8 cellular contexts compared by ENCODE assay signal in the genomic region with DNA sequence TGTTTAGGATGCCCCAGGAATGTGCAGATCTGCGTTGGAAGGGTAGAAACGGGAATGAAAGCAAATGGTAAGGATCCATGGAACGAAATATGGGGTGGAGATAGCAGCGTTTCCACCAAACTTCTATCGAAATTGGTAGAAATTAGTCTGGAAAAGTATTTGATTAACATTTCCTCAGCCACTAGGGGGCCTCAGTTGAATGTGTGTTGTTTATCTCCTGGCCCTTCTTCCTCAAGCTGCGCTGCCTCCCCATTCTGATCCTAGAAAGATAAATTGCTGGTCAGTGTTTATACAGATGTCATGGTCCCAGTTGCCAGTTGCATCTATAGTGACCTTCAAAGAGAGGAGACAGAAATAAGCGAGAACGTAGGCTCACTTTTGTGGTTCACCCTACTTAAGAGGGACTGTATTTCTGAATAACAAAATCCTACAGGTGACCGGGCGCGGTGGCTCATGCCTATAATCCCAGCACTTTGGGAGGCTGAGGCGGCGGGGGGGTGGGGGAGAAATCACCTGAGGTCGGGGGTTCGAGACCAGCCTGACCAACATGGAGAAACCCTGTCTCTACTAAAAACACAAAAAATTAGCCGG.
DNase-seq lines count a peak whose midpoint lies in the region; ATAC-seq and TF ChIP-seq lines count a peak whose summit lies in the region.

No MANE protein-coding gene starts in this region.

- H3K4me1 Mint-ChIP-seq in endothelial cell (ENCODE audit: unreplicated experiment), result no peaks in the 10 kb centered on the region
- no peaks in the 10 kb centered on the region for H3K4me1 Mint-ChIP-seq in activated CD8-positive, alpha-beta memory T cell treated with anti-CD3 and anti-CD28 coated beads, Interleukin-2, amount 10 ng/mL, durations not matched to agents 7 days and 5 days

- no peaks in the 10 kb centered on the region for H3K9me3 Mint-ChIP-seq in endothelial cell (ENCODE audit: unreplicated experiment)
- peaks cover 1% of the 10 kb centered on the region for H3K9me3 Mint-ChIP-seq in activated CD8-positive, alpha-beta memory T cell treated with anti-CD3 and anti-CD28 coated beads, Interleukin-2, amount 10 ng/mL, durations not matched to agents 7 days and 5 days (ENCODE audit: low read depth)

- peak; percentile 28 for DNase-seq in COLO668 (lab: John Stamatoyannopoulos, UW; ENCODE audit: unreplicated experiment)
- peak; percentile 7 for DNase-seq in HEK293T (ENCODE audit: extremely low spot score)
- peak; percentile 21 for DNase-seq in NOMO-1 treated with DMSO at 0.1 percent for 48 hours (lab: John Stamatoyannopoulos, UW; ENCODE audit: unreplicated experiment)
- no peak for DNase-seq in endothelial cell (ENCODE audit: low spot score)
- DNase-seq in retinal pigment epithelial cell (ENCODE audit: low read depth), result no peak
- DNase-seq in activated CD8-positive, alpha-beta memory T cell treated with anti-CD3 and anti-CD28 coated beads, Interleukin-2, amount 10 ng/mL, durations not matched to agents 7 days and 5 days, result no peak
- DNase-seq in activated CD8-positive, alpha-beta memory T cell treated with anti-CD3 and anti-CD28 coated beads, Interleukin-2, amount 50 U/mL, for 4 hours, result no peak

- no peaks in the 10 kb centered on the region for H3K27me3 Mint-ChIP-seq in endothelial cell (ENCODE audit: unreplicated experiment)
- H3K27me3 Mint-ChIP-seq in activated CD8-positive, alpha-beta memory T cell treated with anti-CD3 and anti-CD28 coated beads, Interleukin-2, amount 10 ng/mL, durations not matched to agents 7 days and 5 days, result no peaks in the 10 kb centered on the region

- TF ChIP-seq CTCF in endothelial cell (IDR thresholded peaks at IDR 0.05; ENCODE audit: unreplicated experiment), result peak; percentile 59
- peak; percentile 58 for TF ChIP-seq CTCF in retinal pigment epithelial cell (conservative IDR thresholded peaks at IDR 0.05; ENCODE audit: low read depth, low read length)

- CTCF ChIA-PET in HEK293T (lab: Yijun Ruan, JAX), result no interaction called here
- CTCF ChIA-PET in activated CD8-positive, alpha-beta memory T cell treated with anti-CD3 and anti-CD28 coated beads, Interleukin-2, amount 10 ng/mL, durations not matched to agents 7 days and 5 days (lab: Charles Lee), result no interaction called here

- no peak overlapping the region for H3K27ac Mint-ChIP-seq in endothelial cell (ENCODE audit: unreplicated experiment)
- H3K27ac Mint-ChIP-seq in activated CD8-positive, alpha-beta memory T cell treated with anti-CD3 and anti-CD28 coated beads, Interleukin-2, amount 10 ng/mL, durations not matched to agents 7 days and 5 days, result no peak overlapping the region

- no peak for ATAC-seq in activated CD8-positive, alpha-beta memory T cell treated with anti-CD3 and anti-CD28 coated beads, Interleukin-2, amount 10 ng/mL, durations not matched to agents 7 days and 5 days
- ATAC-seq in HG02763 (IDR thresholded peaks at IDR 0.05; ENCODE audit: unreplicated experiment), result no peak

- no peak overlapping the region for H3K4me3 ChIP-seq in retinal pigment epithelial cell (ENCODE audit: low read length)

- no peak overlapping the region for H3K4me3 Mint-ChIP-seq in endothelial cell (ENCODE audit: unreplicated experiment)
- no peak overlapping the region for H3K4me3 Mint-ChIP-seq in activated CD8-positive, alpha-beta memory T cell treated with anti-CD3 and anti-CD28 coated beads, Interleukin-2, amount 10 ng/mL, durations not matched to agents 7 days and 5 days

- no peaks in the 10 kb centered on the region for H3K36me3 Mint-ChIP-seq in endothelial cell (ENCODE audit: low read depth, unreplicated experiment)
- H3K36me3 Mint-ChIP-seq in activated CD8-positive, alpha-beta memory T cell treated with anti-CD3 and anti-CD28 coated beads, Interleukin-2, amount 10 ng/mL, durations not matched to agents 7 days and 5 days, result no peaks in the 10 kb centered on the region

- POLR2A ChIA-PET in HEK293T (lab: Yijun Ruan, JAX), result interaction anchor here (0.5 kb wide), 1 partner anchor 386 kb away, joined by 3 read pairs; no protein-coding TSS in a partner anchor

TF ChIP-seq in HEK293T, 16 proteins besides CTCF, POLR2A, EP300 and RAD21:
- no peak for TF ChIP-seq CTBP1 (IDR thresholded peaks at IDR 0.05; ENCODE audit: borderline replicate concordance)
- TF ChIP-seq SUZ12 (IDR thresholded peaks at IDR 0.05), result no peak
- TF ChIP-seq NFRKB (IDR thresholded peaks at IDR 0.05), result no peak
- no peak for TF ChIP-seq BHLHE40 (IDR thresholded peaks at IDR 0.05; ENCODE audit: borderline replicate concordance)
- TF ChIP-seq FOXM1 (IDR thresholded peaks at IDR 0.05; ENCODE audit: borderline replicate concordance), result no peak
- no peak for TF ChIP-seq TARDBP (IDR thresholded peaks at IDR 0.05)

Comparison
In these comparisons a context has a peak if more than half of its experiments do, and no peak if none do; other contexts are left out.
1. DNase-seq: peak in COLO668 (single experiment), HEK293T (single experiment) and NOMO-1 treated with DMSO at 0.1 percent for 48 hours (single experiment); none in endothelial cell (single experiment), retinal pigment epithelial cell (single experiment), activated CD8-positive, alpha-beta memory T cell treated with anti-CD3 and anti-CD28 coated beads, Interleukin-2, amount 10 ng/mL, durations not matched to agents 7 days and 5 days (single experiment) and activated CD8-positive, alpha-beta memory T cell treated with anti-CD3 and anti-CD28 coated beads, Interleukin-2, amount 50 U/mL, for 4 hours (single experiment).